Comparison of ENCODE assay signal across 23 cellular contexts in the genomic region with DNA sequence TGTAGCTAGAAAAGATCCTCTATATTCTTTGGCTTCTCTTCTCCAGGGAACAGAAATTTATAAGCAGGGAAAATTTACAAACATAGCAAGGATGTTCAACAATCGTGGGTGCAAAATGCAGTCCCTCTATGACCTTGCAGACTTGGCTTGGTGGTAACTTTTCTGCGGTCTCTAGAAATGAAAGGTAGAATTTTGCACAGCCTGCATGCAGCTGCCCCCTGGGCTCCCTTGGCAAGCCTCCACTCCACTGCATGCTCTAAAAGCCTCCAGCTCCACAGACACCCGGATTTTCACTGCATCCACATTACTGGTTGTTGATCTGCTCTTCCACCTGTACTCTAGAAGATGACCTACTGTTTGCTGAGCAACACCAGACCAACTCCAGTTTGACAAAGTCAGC.
"Had no signal": no experiment of that assay in that cellular context is flagged by ENCODE, and none has a peak within 500 bp of the region (broad histone marks: within the 10 kb centered on the region; RNA-seq: fewer than 3 reads in every experiment).

No MANE protein-coding gene starts in this region.

- H3K27me3 ChIP-seq: Peyer's patch, SJSA1 had no signal

- H3K9me3 ChIP-seq: Peyer's patch, SJSA1 had no signal

- H3K4me3 ChIP-seq: K562, PC-9, Peyer's patch, SJSA1, SK-N-MC had no signal

- H3K4me2 ChIP-seq: PC-9 had no signal

- DNase-seq: MV-4-11, NCI-H1048, NCI-H1105, NCI-H1417, NCI-H1436 treated with DMSO at 0.1 percent for 48 hours, NCI-H1694, NCI-H187 treated with DMSO at 0.1 percent for 48 hours, NCI-H2029 treated with DMSO at 0.1 percent for 48 hours, NCI-H2171 treated with DMSO at 0.1 percent for 48 hours, NCI-H345, NCI-H524, NCI-H526 treated with DMSO at 0.1 percent for 48 hours, NCI-H748 treated with DMSO at 0.1 percent for 48 hours, OCI-M1, PC-9, Peyer's patch, SHP77 treated with DMSO at 0.1 percent for 48 hours had no signal

- H3K4me1 ChIP-seq: Peyer's patch, SJSA1 had no signal

- ATAC-seq: K562, Right ventricle myocardium inferior had no signal

- H3K27ac ChIP-seq: HL-60, PC-9, Peyer's patch, SJSA1, SK-N-MC had no signal

- H2AFZ ChIP-seq: PC-9 had no signal

- H3K27me3 Mint-ChIP-seq: IgD-negative memory B cell had no signal

- H3K4me1 Mint-ChIP-seq: IgD-negative memory B cell had no signal

- H3K36me3 Mint-ChIP-seq: IgD-negative memory B cell had no signal

- H3K36me3 ChIP-seq: Peyer's patch, SJSA1 had no signal

- H3K4me3 Mint-ChIP-seq: IgD-negative memory B cell had no signal
